In genomic region chr3:56336023-56336422, GRCh38 we compare ENCODE assay signal across 35 cellular contexts.
DNase-seq lines count a peak whose midpoint lies in the region; ATAC-seq, FAIRE-seq and TF ChIP-seq lines count a peak whose summit lies in the region.
"Had no signal": no experiment of that assay in that cellular context is flagged by ENCODE, and none has a peak within 500 bp of the region (broad histone marks: within the 10 kb centered on the region; RNA-seq: fewer than 3 reads in every experiment).

No MANE protein-coding gene starts in this region.

- H2BK12ac ChIP-seq in H1 (ENCODE audit: low read depth, low read length), result no peak overlapping the region

- TF ChIP-seq CTCF in HEK293 (tag by site-specific recombination; IDR thresholded peaks at IDR 0.05) (no peak), K562 (IDR thresholded peaks at IDR 0.05 in 2 of 3, conservative IDR thresholded peaks at IDR 0.05 in 1 of 3; ENCODE audit: insufficient read depth in 2 of 3, low read depth in 1 of 3, low read length in 3 of 3) (no peak), H1 (IDR thresholded peaks at IDR 0.05; ENCODE audit: control extremely low read depth in 1 of 3, insufficient read depth in 1 of 3, low read depth in 1 of 3, low read length in 3 of 3) (no peak), esophagus muscularis mucosa (IDR thresholded peaks at IDR 0.05) (no peak), transverse colon (IDR thresholded peaks at IDR 0.05) (no peak)

- H3K9ac ChIP-seq in K562 (ENCODE audit: insufficient read depth in 1 of 2, low read depth in 2 of 2, low read length in 2 of 2), result no peak overlapping the region
- no peak overlapping the region for H3K9ac ChIP-seq in H1 (replicated peaks in 1 of 4; ENCODE audit: extremely low read depth in 1 of 4, low read depth in 3 of 4, low read length in 3 of 4)
- H3K9ac ChIP-seq: BLaER1; BLaER1 treated with 17β-estradiol and CSF1 and Interleukin-3, amounts not matched to agents 10 nM and 100 nM had no signal

- CTCF ChIA-PET in HEK293 (lab: Yijun Ruan, JAX) (interaction anchor here (1.0 to 2.2 kb wide), 3 partner anchors 11 to 159 kb away, joined by 3 to 7 read pairs (median 4); no protein-coding TSS in a partner anchor), K562 (lab: Yijun Ruan, JAX; ENCODE audit: low intra/inter-chr PET ratio) (no interaction called here), H1 (lab: Charles Lee; ENCODE audit: partially characterized antibody) (interaction anchor here (1.4 to 9.9 kb wide), 4 partner anchors 12 to 117 kb away, joined by 3 to 133 read pairs (median 11); no protein-coding TSS in a partner anchor)

- H3K4me3 ChIP-seq in HEK293 (ENCODE audit: low read depth, low read length), result no peak overlapping the region
- no peak overlapping the region for H3K4me3 ChIP-seq in K562
- H3K4me3 ChIP-seq in H1 (ENCODE audit: extremely low read depth in 1 of 4, insufficient read depth in 2 of 4, low read depth in 3 of 4, low read length in 4 of 4), result no peak overlapping the region
- no peak overlapping the region for H3K4me3 ChIP-seq in esophagus muscularis mucosa
- H3K4me3 ChIP-seq in transverse colon, result no peak overlapping the region
- H3K4me3 ChIP-seq: A549; BLaER1; BLaER1 treated with 17β-estradiol and CSF1 and Interleukin-3, amounts not matched to agents 10 nM and 100 nM had no signal

- H3K79me1 ChIP-seq in H1 (ENCODE audit: low read depth, low read length), result no peaks in the 10 kb centered on the region

- TF ChIP-seq POLR2A in K562 (conservative IDR thresholded peaks at IDR 0.05) (no peak), H1 (IDR thresholded peaks at IDR 0.05; ENCODE audit: control extremely low read depth in 1 of 2, low read depth in 2 of 2, low read length in 2 of 2) (no peak), esophagus muscularis mucosa (IDR thresholded peaks at IDR 0.05; ENCODE audit: low read depth) (no peak), transverse colon (IDR thresholded peaks at IDR 0.05) (no peak)

- H3K4ac ChIP-seq in H1 (replicated peaks; ENCODE audit: insufficient read length, low read depth, low read length), result no peak overlapping the region

- H4K91ac ChIP-seq in H1 (replicated peaks; ENCODE audit: insufficient read length, low read length), result no peak overlapping the region

- H3K36me3 ChIP-seq in HEK293 (ENCODE audit: control insufficient read depth in 2 of 2, insufficient read depth in 1 of 2, low read length in 2 of 2), result no peaks in the 10 kb centered on the region
- H3K36me3 ChIP-seq in K562 (ENCODE audit: control insufficient read depth, insufficient read depth, low read length), result no peaks in the 10 kb centered on the region
- no peaks in the 10 kb centered on the region for H3K36me3 ChIP-seq in H1 (ENCODE audit: control insufficient read depth in 2 of 4, insufficient read depth in 4 of 4, low read length in 3 of 4)
- no peaks in the 10 kb centered on the region for H3K36me3 ChIP-seq in esophagus muscularis mucosa
- H3K36me3 ChIP-seq in transverse colon, result no peaks in the 10 kb centered on the region
- H3K36me3 ChIP-seq: BE2C; BLaER1; BLaER1 treated with 17β-estradiol and CSF1 and Interleukin-3, amounts not matched to agents 10 nM and 100 nM had no signal

- no peak overlapping the region for H2BK15ac ChIP-seq in H1 (ENCODE audit: low read length)

- POLR2A ChIA-PET in HEK293 (lab: Yijun Ruan, JAX) (no interaction called here), K562 (lab: Yijun Ruan, JAX) (no interaction called here), H1 (lab: Charles Lee; ENCODE audit: partially characterized antibody) (interaction anchor here (1.7 kb wide), 1 partner anchor 221 kb away, joined by 6 read pairs; the partner anchor contains the start of gene CCDC66)

- no TSS peak for BruUV-seq in K562 (replicated peaks; lab: Mats Ljungman, UMichigan)

- no peak overlapping the region for H2BK5ac ChIP-seq in H1 (ENCODE audit: low read depth, low read length)

- no peak overlapping the region for H3K4me2 ChIP-seq in K562 (ENCODE audit: insufficient read depth, low read length)
- H3K4me2 ChIP-seq in H1 (ENCODE audit: insufficient read depth in 1 of 2, low read depth in 2 of 2, low read length in 2 of 2), result no peak overlapping the region
- H3K4me2 ChIP-seq: A549; BLaER1; BLaER1 treated with 17β-estradiol and CSF1 and Interleukin-3, amounts not matched to agents 10 nM and 100 nM had no signal

- H3K27me3 ChIP-seq in K562 (ENCODE audit: control insufficient read depth in 2 of 2, insufficient read depth in 2 of 2, low read length in 2 of 2) (no peaks in the 10 kb centered on the region), H1 (replicated peaks in 1 of 4; ENCODE audit: control insufficient read depth in 3 of 4, extremely low read depth in 1 of 4, insufficient read depth in 3 of 4, low read length in 3 of 4) (no peaks in the 10 kb centered on the region), esophagus muscularis mucosa (no peaks in the 10 kb centered on the region), transverse colon (no peaks in the 10 kb centered on the region)
- H3K27me3 ChIP-seq: BE2C; BLaER1; BLaER1 treated with 17β-estradiol and CSF1 and Interleukin-3, amounts not matched to agents 10 nM and 100 nM had no signal

- no peak overlapping the region for H3K18ac ChIP-seq in H1 (ENCODE audit: extremely low read depth, low read length)

- intact Hi-C loops in K562 (cut with micrococcal nuclease) (no loop called here), esophagus muscularis mucosa (cut with DNase I) (no loop called here), transverse colon (cut with DNase I; ENCODE audit: low total_unique reads) (no loop called here)

- H3K9me3 ChIP-seq in HEK293 (ENCODE audit: control insufficient read depth, insufficient read depth, low read depth, low read length) (no peaks in the 10 kb centered on the region), K562 (replicated peaks; ENCODE audit: control insufficient read depth, insufficient read depth, low read depth, low read length) (no peaks in the 10 kb centered on the region), H1 (ENCODE audit: insufficient read depth in 2 of 2, low read depth in 1 of 2, low read length in 1 of 2) (no peaks in the 10 kb centered on the region), esophagus muscularis mucosa (no peaks in the 10 kb centered on the region), transverse colon (no peaks in the 10 kb centered on the region)
- H3K9me3 ChIP-seq: A549, BE2C, BLaER1, Caco-2 had no signal

- no peaks in the 10 kb centered on the region for H4K20me1 ChIP-seq in K562 (replicated peaks; ENCODE audit: control insufficient read depth, insufficient read depth, low read length)
- H4K20me1 ChIP-seq in H1 (replicated peaks in 1 of 2; ENCODE audit: control insufficient read depth in 1 of 2, insufficient read depth in 2 of 2, low read length in 2 of 2), result peaks cover 2 to 3% of the 10 kb centered on the region in 2 experiments
- H4K20me1 ChIP-seq: BLaER1; BLaER1 treated with 17β-estradiol and CSF1 and Interleukin-3, amounts not matched to agents 10 nM and 100 nM had no signal

- H3K23me2 ChIP-seq in H1 (ENCODE audit: low read depth, low read length), result peaks cover 2% of the 10 kb centered on the region; the same call in 1 of the 2 replicates

- no peak for TF ChIP-seq EP300 in K562 (IDR thresholded peaks at IDR 0.05; ENCODE audit: low read length)
- TF ChIP-seq EP300 in H1 (IDR thresholded peaks at IDR 0.05; ENCODE audit: borderline replicate concordance in 1 of 2, low read depth in 2 of 2, low read length in 2 of 2), result no peak
- TF ChIP-seq EP300 in esophagus muscularis mucosa (IDR thresholded peaks at IDR 0.05), result no peak
- TF ChIP-seq EP300 in transverse colon (IDR thresholded peaks at IDR 0.05; ENCODE audit: low read depth), result no peak

- ATAC-seq in K562 (no peak), HG03025 (IDR thresholded peaks at IDR 0.05; ENCODE audit: low FRiP score, unreplicated experiment) (no peak)
- ATAC-seq: A549; CD8-positive, alpha-beta T cell had no signal

- no peak overlapping the region for H3K14ac ChIP-seq in H1 (ENCODE audit: insufficient read length)

- no peak overlapping the region for H2AK5ac ChIP-seq in H1 (ENCODE audit: low read depth, low read length)

- no peak overlapping the region for H4K8ac ChIP-seq in H1 (ENCODE audit: extremely low read depth, insufficient read depth, low read length)

- no peak overlapping the region for H3K23ac ChIP-seq in H1 (ENCODE audit: insufficient read length)

- H3K56ac ChIP-seq in H1 (replicated peaks; ENCODE audit: insufficient read length, low read depth, low read length), result no peak overlapping the region

- no peak overlapping the region for H2BK20ac ChIP-seq in H1 (ENCODE audit: low read length)

- H3K79me2 ChIP-seq in K562 (ENCODE audit: control insufficient read depth, insufficient read depth, low read length) (no peaks in the 10 kb centered on the region), H1 (ENCODE audit: control insufficient read depth in 1 of 2, insufficient read depth in 2 of 2, low read length in 2 of 2) (no peaks in the 10 kb centered on the region)

- H3K27ac ChIP-seq in HEK293 (ENCODE audit: extremely low read depth, low read depth, low read length) (no peak overlapping the region), K562 (ENCODE audit: extremely low read depth, low read depth, low read length) (no peak overlapping the region), H1 (ENCODE audit: low read depth, low read length) (no peak overlapping the region), esophagus muscularis mucosa (replicated peaks in 1 of 4) (no peak overlapping the region), transverse colon (no peak overlapping the region)
- H3K27ac ChIP-seq: 22Rv1; A549; BLaER1; BLaER1 treated with 17β-estradiol and CSF1 and Interleukin-3, amounts not matched to agents 10 nM and 100 nM; C4-2B had no signal

- FAIRE-seq in K562 (lab: Jason Lieb, UNC) (no peak), H1 (lab: Jason Lieb, UNC) (no peak)
- FAIRE-seq: A204.1, A549, D721Med had no signal

- 3% methylated on average over 4 of the region's 4 CpGs for WGBS in K562 (ENCODE audit: insufficient coverage, low coverage, missing lambda C conversion rate)
- 88% methylated on average over 4 of the region's 4 CpGs; no CpG with 5 or more reads in 1 of the 2 experiments for WGBS in H1 (ENCODE audit: extremely low coverage in 1 of 2, insufficient coverage in 1 of 2, insufficient read length in 1 of 2, insufficient replicate concordance in 2 of 2, low coverage in 1 of 2, low lambda C conversion rate in 2 of 2, missing lambda C conversion rate in 1 of 2), 2 experiments
- WGBS in esophagus muscularis mucosa, result 82% methylated on average over 4 of the region's 4 CpGs
- WGBS in transverse colon (ENCODE audit: low coverage in 1 of 2), 2 donors, result 87 to 94% methylated on average over 4 of the region's 4 CpGs

- H3K4me1 ChIP-seq in HEK293 (ENCODE audit: control insufficient read depth, insufficient read depth, low read length), result no peaks in the 10 kb centered on the region
- H3K4me1 ChIP-seq in K562 (replicated peaks in 1 of 2; ENCODE audit: control insufficient read depth in 2 of 2, insufficient read depth in 2 of 2, low read length in 2 of 2), result no peaks in the 10 kb centered on the region
- H3K4me1 ChIP-seq in H1 (replicated peaks in 1 of 4; ENCODE audit: control insufficient read depth in 3 of 4, insufficient read depth in 4 of 4, low read length in 3 of 4), result no peaks in the 10 kb centered on the region
- H3K4me1 ChIP-seq in esophagus muscularis mucosa, result no peaks in the 10 kb centered on the region
- no peaks in the 10 kb centered on the region for H3K4me1 ChIP-seq in transverse colon
- H3K4me1 ChIP-seq: A549, BE2C, BLaER1, Caco-2 had no signal

- no peaks in the 10 kb centered on the region for H3K9me1 ChIP-seq in K562 (ENCODE audit: control insufficient read depth, insufficient read depth, low read length)

- H2BK120ac ChIP-seq in H1 (replicated peaks; ENCODE audit: low read depth, low read length), result no peak overlapping the region

- no peak overlapping the region for H4K5ac ChIP-seq in H1 (ENCODE audit: insufficient read length, low read depth, low read length)

- H2AFZ ChIP-seq in K562 (ENCODE audit: low read depth, low read length) (no peak overlapping the region), H1 (ENCODE audit: low read length) (no peak overlapping the region)

- no peak for TF ChIP-seq RAD21 in K562 (CRISPR knock-in tag; conservative IDR thresholded peaks at IDR 0.05 in 1 of 2, IDR thresholded peaks at IDR 0.05 in 1 of 2)
- no peak for TF ChIP-seq RAD21 in H1 (IDR thresholded peaks at IDR 0.05 in 1 of 2, conservative IDR thresholded peaks at IDR 0.05 in 1 of 2; ENCODE audit: low read depth in 2 of 2, low read length in 2 of 2)

- in situ Hi-C loops in K562 (cut with MboI) (no loop called here), transverse colon (cut with MboI; ENCODE audit: low pct_ligation_motif_present in 1 of 4, low pct_unique_long_range_greater_than_20kb in 1 of 4, low sequenced_read_pairs in 3 of 4) (no loop called here)

- DNase-seq in K562 (ENCODE audit: extremely low read depth in 1 of 4, low spot score in 3 of 4) (no peak), H1 (ENCODE audit: low read depth in 1 of 2, low spot score in 2 of 2) (no peak), esophagus muscularis mucosa (ENCODE audit: extremely low spot score) (peak; percentile 60), NCI-H2081 (lab: John Stamatoyannopoulos, UW) (no peak), transverse colon (no peak)
- DNase-seq in stimulated activated CD4-positive, alpha-beta T cell treated with anti-CD3 and anti-CD28 coated beads, Interleukin-4, amount 100 ng/mL, for 4 hours, result no peak
- DNase-seq: 8988T; ACHN; AML-193; BE2C; C1 segment of cervical spinal cord; Caco-2; Calu3; CD4-positive, alpha-beta memory T cell; CD4-positive, alpha-beta T cell; CD4-positive, CD25-positive, alpha-beta regulatory T cell; CD8-positive, alpha-beta memory T cell; CD8-positive, alpha-beta T cell; COR-L47; DMS 273 treated with DMSO at 0.1 percent for 48 hours; DMS153; DMS53; DMS79; DMS79 treated with DMSO at 0.1 percent for 48 hours; DND-41; EL had no signal
